ENCODE assay signal across 11 cellular contexts in genomic region chrX:68807818-68808217, GRCh38. TPM values are rescaled to one million over a fixed set of nuclear protein-coding genes. Genes with fewer than 3 reads are reported as not detected.
DNase-seq lines count a peak whose midpoint lies in the region; ATAC-seq and TF ChIP-seq lines count a peak whose summit lies in the region.
"Had no signal": no experiment of that assay in that cellular context is flagged by ENCODE, and none has a peak within 500 bp of the region (broad histone marks: within the 10 kb centered on the region; RNA-seq: fewer than 3 reads in every experiment).

No MANE protein-coding gene starts in this region.

- no peak overlapping the region for H3K4me3 Mint-ChIP-seq in naive thymus-derived CD8-positive, alpha-beta T cell

- H3K36me3 ChIP-seq in mucosa of descending colon (ENCODE audit: low read depth), result no peaks in the 10 kb centered on the region
- H3K36me3 ChIP-seq: transverse colon had no signal

- H3K9me3 ChIP-seq in mucosa of descending colon, result no peaks in the 10 kb centered on the region
- H3K9me3 ChIP-seq: transverse colon had no signal

- H3K9me3 Mint-ChIP-seq in naive thymus-derived CD8-positive, alpha-beta T cell, result no peaks in the 10 kb centered on the region

- H3K36me3 Mint-ChIP-seq in naive thymus-derived CD8-positive, alpha-beta T cell, result peaks cover 0 to 6% (median 0%) of the 10 kb centered on the region in 3 donors

- peak; percentile 45 for TF ChIP-seq CTCF in AG10803 (conservative IDR thresholded peaks at IDR 0.05; ENCODE audit: low read length)
- TF ChIP-seq CTCF in mucosa of descending colon (IDR thresholded peaks at IDR 0.05), result no peak

- no peaks in the 10 kb centered on the region for H3K4me1 ChIP-seq in mucosa of descending colon (ENCODE audit: low read depth)
- H3K4me1 ChIP-seq: transverse colon had no signal

- POLR2A ChIA-PET in naive thymus-derived CD8-positive, alpha-beta T cell (lab: Charles Lee), result no interaction called here

- no peak overlapping the region for H3K4me3 ChIP-seq in AG10803 (ENCODE audit: low read length)
- H3K4me3 ChIP-seq in mucosa of descending colon, result no peak overlapping the region
- H3K4me3 ChIP-seq: transverse colon had no signal

- H3K4me1 Mint-ChIP-seq in naive thymus-derived CD8-positive, alpha-beta T cell, result no peaks in the 10 kb centered on the region

- H3K27ac Mint-ChIP-seq in naive thymus-derived CD8-positive, alpha-beta T cell, result no peak overlapping the region

- intact Hi-C loops in mucosa of descending colon (cut with DNase I, micrococcal nuclease), result no loop called here

- DNase-seq in AG10803 (ENCODE audit: low read depth) (peak; percentile 12), HS-27A (ENCODE audit: low read depth) (peak; percentile 5), astrocyte of the hippocampus (ENCODE audit: low read depth, low spot score) (peak; percentile 14), left lobe of liver (ENCODE audit: low spot score) (no peak), NCI-H2107 treated with DMSO at 0.1 percent for 48 hours (lab: John Stamatoyannopoulos, UW; ENCODE audit: unreplicated experiment) (no peak), COLO668 (lab: John Stamatoyannopoulos, UW; ENCODE audit: unreplicated experiment) (no peak), mucosa of descending colon (no peak)
- no peak for DNase-seq in naive thymus-derived CD8-positive, alpha-beta T cell
- DNase-seq: foreskin melanocyte, NCI-H526 treated with DMSO at 0.1 percent for 48 hours, transverse colon had no signal

- ATAC-seq in left lobe of liver (peak; percentile 79), mucosa of descending colon (no peak)
- no peak for ATAC-seq in naive thymus-derived CD8-positive, alpha-beta T cell

- H3K27me3 Mint-ChIP-seq in naive thymus-derived CD8-positive, alpha-beta T cell, result peaks cover 2 to 22% (median 5%) of the 10 kb centered on the region in 5 donors

RNA-seq across cellular contexts. Expression of gene EFNB1, which starts 21.0 kb away (rescaled TPM):
- total RNA-seq in left lobe of liver, result 10.8 TPM
- 1 to 10 TPM; 3.8 to 4.3 TPM for total RNA-seq in naive thymus-derived CD8-positive, alpha-beta T cell
- 1 to 10 TPM; 2.8 to 3.6 (median 3.2) TPM for polyA plus RNA-seq in naive thymus-derived CD8-positive, alpha-beta T cell
- total RNA-seq in mucosa of descending colon, result 10 to 100 TPM; 41.7 to 81.5 (median 66.3) TPM

Comparison
In these comparisons a context has a peak if more than half of its experiments do, and no peak if none do; other contexts are left out.
1. DNase-seq: peak in AG10803 (single experiment), HS-27A (single experiment) and astrocyte of the hippocampus (single experiment); none in left lobe of liver (single experiment), NCI-H2107 treated with DMSO at 0.1 percent for 48 hours (single experiment), naive thymus-derived CD8-positive, alpha-beta T cell (0 of 10), COLO668 (single experiment) and mucosa of descending colon (0 of 3).